ENCODE assay signal across 25 cellular contexts in genomic region chr2:19762142-19762541, GRCh38.
"Had no signal": no experiment of that assay in that cellular context is flagged by ENCODE, and none has a peak within 500 bp of the region (broad histone marks: within the 10 kb centered on the region; RNA-seq: fewer than 3 reads in every experiment).

No MANE protein-coding gene starts in this region.

- H3K27ac ChIP-seq: breast epithelium, colonic mucosa, esophagus squamous epithelium, heart right ventricle, ovary, psoas muscle, stomach, testis, vagina had no signal

- DNase-seq: activated B cell treated with CpG ODN at 0.5 μM for 24 hours; activated CD4-positive, alpha-beta T cell treated with anti-CD3 and anti-CD28 coated beads for 36 hours; activated CD4-positive, alpha-beta T cell treated with anti-CD3 and anti-CD28 coated beads, Interleukin-2, amount 50 U/mL, for 4 hours; activated CD8-positive, alpha-beta memory T cell treated with anti-CD3 and anti-CD28 coated beads, Interleukin-2, amount 50 U/mL, for 48 hours; activated naive CD4-positive, alpha-beta T cell treated with anti-CD3 and anti-CD28 coated beads, Interleukin-2, amount 10 ng/mL, durations not matched to agents 7 days and 5 days; activated T-cell treated with anti-CD3 and anti-CD28 coated beads, Interleukin-2, amount 50 U/mL, for 48 hours; aorta; colonic mucosa; esophagus squamous epithelium; heart right ventricle; left ventricle myocardium superior; mammary epithelial cell; naive thymus-derived CD8-positive, alpha-beta T cell; ovary; psoas muscle; right cardiac atrium; stimulated activated CD4-positive, alpha-beta T cell treated with anti-CD3 and anti-CD28 coated beads, Interleukin-1b, Interleukin-23, amount 100 ng/mL, for 48 hours; stomach; T-helper 9 cell; testis; trophoblast cell had no signal

- H3K36me3 ChIP-seq: breast epithelium, colonic mucosa, esophagus squamous epithelium, heart right ventricle, ovary, stomach, vagina had no signal

- H3K4me1 ChIP-seq: breast epithelium, colonic mucosa, esophagus squamous epithelium, heart right ventricle, psoas muscle, stomach, testis, vagina had no signal

- H3K27me3 ChIP-seq: breast epithelium, colonic mucosa, esophagus squamous epithelium, heart right ventricle, ovary, stomach, testis, vagina had no signal

- H3K9me3 Mint-ChIP-seq: activated B cell treated with CpG ODN at 0.5 μM for 24 hours; activated naive CD4-positive, alpha-beta T cell treated with anti-CD3 and anti-CD28 coated beads, Interleukin-2, amount 10 ng/mL, durations not matched to agents 7 days and 5 days; central memory CD8-positive, alpha-beta T cell had no signal

- ATAC-seq: activated CD4-positive, alpha-beta T cell treated with anti-CD3 and anti-CD28 coated beads for 36 hours; heart right ventricle; left ventricle myocardium superior; naive thymus-derived CD8-positive, alpha-beta T cell; psoas muscle; right cardiac atrium had no signal

- H3K27me3 Mint-ChIP-seq: activated CD4-positive, alpha-beta T cell treated with anti-CD3 and anti-CD28 coated beads for 36 hours had no signal

- H3K36me3 Mint-ChIP-seq: activated naive CD4-positive, alpha-beta T cell treated with anti-CD3 and anti-CD28 coated beads, Interleukin-2, amount 10 ng/mL, durations not matched to agents 7 days and 5 days; mesothelial cell of epicardium had no signal

- H3K4me3 ChIP-seq: breast epithelium, colonic mucosa, esophagus squamous epithelium, heart right ventricle, ovary, psoas muscle, stomach, testis, vagina had no signal

- H3K4me1 Mint-ChIP-seq: activated B cell treated with CpG ODN at 0.5 μM for 24 hours; activated CD4-positive, alpha-beta T cell treated with anti-CD3 and anti-CD28 coated beads for 36 hours; activated naive CD4-positive, alpha-beta T cell treated with anti-CD3 and anti-CD28 coated beads, Interleukin-2, amount 10 ng/mL, durations not matched to agents 7 days and 5 days; central memory CD8-positive, alpha-beta T cell; mesothelial cell of epicardium; naive thymus-derived CD8-positive, alpha-beta T cell had no signal

- H3K27ac Mint-ChIP-seq: activated B cell treated with CpG ODN at 0.5 μM for 24 hours; activated CD4-positive, alpha-beta T cell treated with anti-CD3 and anti-CD28 coated beads for 36 hours; activated naive CD4-positive, alpha-beta T cell treated with anti-CD3 and anti-CD28 coated beads, Interleukin-2, amount 10 ng/mL, durations not matched to agents 7 days and 5 days; mesothelial cell of epicardium; naive thymus-derived CD8-positive, alpha-beta T cell had no signal

- H3K4me3 Mint-ChIP-seq: activated B cell treated with CpG ODN at 0.5 μM for 24 hours; activated CD4-positive, alpha-beta T cell treated with anti-CD3 and anti-CD28 coated beads for 36 hours; activated naive CD4-positive, alpha-beta T cell treated with anti-CD3 and anti-CD28 coated beads, Interleukin-2, amount 10 ng/mL, durations not matched to agents 7 days and 5 days; central memory CD8-positive, alpha-beta T cell; mesothelial cell of epicardium; naive thymus-derived CD8-positive, alpha-beta T cell had no signal

- H3K9me3 ChIP-seq: colonic mucosa, esophagus squamous epithelium, ovary, psoas muscle, testis, vagina had no signal
